In genomic region chr11:3375552-3375951, GRCh38 we compare ENCODE assay signal across 15 cellular contexts. TPM values are rescaled to one million over a fixed set of nuclear protein-coding genes. Genes with fewer than 3 reads are reported as not detected.
DNase-seq lines count a peak whose midpoint lies in the region; ATAC-seq lines count a peak whose summit lies in the region.
"Had no signal": no experiment of that assay in that cellular context is flagged by ENCODE, and none has a peak within 500 bp of the region (broad histone marks: within the 10 kb centered on the region; RNA-seq: fewer than 3 reads in every experiment).

No MANE protein-coding gene starts in this region.

- H3K27ac ChIP-seq in BLaER1 = no peak overlapping the region
- H3K27ac ChIP-seq: psoas muscle had no signal

- peaks cover 16% of the 10 kb centered on the region; the same call in 1 of the 2 replicates for H3K4me1 ChIP-seq in BLaER1

- peak overlapping the region; percentile 89 for H3K4me3 ChIP-seq in BLaER1
- H3K4me3 ChIP-seq: GM12878, psoas muscle had no signal

- H3K9me3 ChIP-seq in BLaER1 = peaks cover 73% of the 10 kb centered on the region
- H3K9me3 ChIP-seq: psoas muscle had no signal

- H3K9ac ChIP-seq in BLaER1 = no peak overlapping the region

- DNase-seq in RKO (ENCODE audit: low spot score) (peak; percentile 45), dermis blood vessel endothelial cell (peak; percentile 6), myocyte (ENCODE audit: low read depth) (peak; percentile 11), HUDEP-2 (lab: John Stamatoyannopoulos, UW; ENCODE audit: unreplicated experiment in 76 of 76) (no peak), CD1c-positive myeloid dendritic cell (ENCODE audit: extremely low spot score) (no peak), EL (no peak)
- DNase-seq: activated CD4-positive, alpha-beta T cell treated with anti-CD3 and anti-CD28 coated beads for 4 hours; central memory CD4-positive, alpha-beta T cell; erythroblast; NCI-H510A; psoas muscle; stimulated activated CD8-positive, alpha-beta memory T cell treated with anti-CD3 and anti-CD28 coated beads, Interleukin-4, amount 100 ng/mL, for 48 hours had no signal

- peaks cover 72% of the 10 kb centered on the region for H3K36me3 ChIP-seq in BLaER1

- no peak overlapping the region for H3K4me2 ChIP-seq in BLaER1

- no peaks in the 10 kb centered on the region for H3K27me3 ChIP-seq in BLaER1

- peaks cover 52% of the 10 kb centered on the region for H4K20me1 ChIP-seq in BLaER1

- no peak for ATAC-seq in GM21717 (IDR thresholded peaks at IDR 0.05; ENCODE audit: unreplicated experiment)
- ATAC-seq: GM12878, psoas muscle had no signal

RNA-seq across cellular contexts. Expression of gene ZNF195, which starts 3.4 kb away (rescaled TPM):
- total RNA-seq in dermis blood vessel endothelial cell = 18.8 and 28.1 TPM in 2 replicates
- 18.2 and 24.4 TPM in 2 replicates for total RNA-seq in myocyte
- 7.4 TPM for polyA plus RNA-seq in myocyte (2012)

Comparison
In these comparisons a context has a peak if more than half of its experiments do, and no peak if none do; other contexts are left out.
1. DNase-seq: peak in RKO (single experiment), dermis blood vessel endothelial cell (single experiment) and myocyte (single experiment); none in HUDEP-2 (0 of 76), CD1c-positive myeloid dendritic cell (single experiment) and EL (single experiment).